15 cellular contexts compared by ENCODE assay signal in the genomic region with DNA sequence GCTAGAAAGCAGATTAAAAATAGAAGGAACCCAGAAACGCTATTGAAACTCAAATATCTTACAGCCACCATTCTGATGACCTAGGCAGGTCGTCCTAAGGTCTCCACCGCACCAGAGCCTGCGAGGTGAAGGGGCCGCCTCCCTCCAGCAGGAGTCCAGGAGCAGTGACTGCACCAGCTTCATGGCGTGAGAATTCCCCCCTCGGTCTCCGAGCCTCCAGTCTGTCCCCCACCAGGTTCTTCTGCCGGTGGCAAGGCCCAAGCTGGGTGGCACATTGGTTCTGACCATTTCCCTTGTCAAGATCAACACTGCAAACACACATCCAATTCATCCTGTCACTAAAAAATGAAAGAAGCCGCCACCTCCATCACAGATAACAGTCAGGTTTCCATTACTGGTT.
DNase-seq lines count a peak whose midpoint lies in the region; ATAC-seq and TF ChIP-seq lines count a peak whose summit lies in the region.
"Had no signal": no experiment of that assay in that cellular context is flagged by ENCODE, and none has a peak within 500 bp of the region (broad histone marks: within the 10 kb centered on the region; RNA-seq: fewer than 3 reads in every experiment).

No MANE protein-coding gene starts in this region.

- TF ChIP-seq CTCF in OCI-LY1 (IDR thresholded peaks at IDR 0.05; ENCODE audit: low read length), result no peak
- TF ChIP-seq CTCF in progenitor cell of endocrine pancreas (IDR thresholded peaks at IDR 0.05; ENCODE audit: unreplicated experiment), result no peak

- DNase-seq in mesenchymal stem cell (no peak), progenitor cell of endocrine pancreas (ENCODE audit: low spot score, unreplicated experiment) (no peak), NCI-H1417 treated with DMSO at 0.1 percent for 48 hours (lab: John Stamatoyannopoulos, UW) (no peak)
- DNase-seq: Caco-2; CD4-positive, alpha-beta T cell; GDM1; H9 had no signal

- H2BK12ac ChIP-seq in mesenchymal stem cell (ENCODE audit: low read length in 2 of 2), result no peak overlapping the region

- WGBS in mesenchymal stem cell, result 96% methylated on average over 9 of the region's 10 CpGs

- no peak overlapping the region for H2BK15ac ChIP-seq in mesenchymal stem cell (ENCODE audit: low read depth, poor library complexity, severe bottlenecking)

- no peaks in the 10 kb centered on the region for H3K9me3 ChIP-seq in BLaER1 treated with 17β-estradiol and CSF1 and Interleukin-3, amounts not matched to agents 10 nM and 100 nM (replicated peaks in 1 of 11)
- no peaks in the 10 kb centered on the region for H3K9me3 ChIP-seq in OCI-LY1 (ENCODE audit: low read length)
- H3K9me3 ChIP-seq in mesenchymal stem cell (ENCODE audit: control insufficient read depth, low read length), result no peaks in the 10 kb centered on the region
- H3K9me3 ChIP-seq: Caco-2 had no signal

- no peak overlapping the region for H3K4me3 ChIP-seq in BLaER1 treated with 17β-estradiol and CSF1 and Interleukin-3, amounts not matched to agents 10 nM and 100 nM
- H3K4me3 ChIP-seq in OCI-LY1 (ENCODE audit: low read depth, low read length, poor library complexity, severe bottlenecking) (no peak overlapping the region), mesenchymal stem cell (ENCODE audit: insufficient read depth in 1 of 2, low read depth in 1 of 2, low read length in 2 of 2) (no peak overlapping the region)

- no peak overlapping the region for H2AFZ ChIP-seq in OCI-LY1 (ENCODE audit: low read length)
- H2AFZ ChIP-seq in mesenchymal stem cell (ENCODE audit: low read depth, low read length), result no peak overlapping the region

- peaks cover 47% of the 10 kb centered on the region for H3K79me1 ChIP-seq in mesenchymal stem cell (replicated peaks; ENCODE audit: low read length, poor library complexity, severe bottlenecking)

- H3K27ac Mint-ChIP-seq in progenitor cell of endocrine pancreas, result peak overlapping the region; percentile 37
- H3K27ac Mint-ChIP-seq: B cell; CD4-positive, alpha-beta T cell; H9 had no signal

- H3K9me3 Mint-ChIP-seq in progenitor cell of endocrine pancreas (ENCODE audit: low read depth), result no peaks in the 10 kb centered on the region
- H3K9me3 Mint-ChIP-seq: CD4-positive, alpha-beta T cell; H9 had no signal

- no peak overlapping the region for H3K4me3 Mint-ChIP-seq in progenitor cell of endocrine pancreas (ENCODE audit: low read depth)
- H3K4me3 Mint-ChIP-seq: B cell; CD4-positive, alpha-beta T cell; H9 had no signal

- H4K91ac ChIP-seq in mesenchymal stem cell (ENCODE audit: low read length), result no peak overlapping the region

- H3K27ac ChIP-seq in BLaER1 treated with 17β-estradiol and CSF1 and Interleukin-3, amounts not matched to agents 10 nM and 100 nM, result no peak overlapping the region
- H3K27ac ChIP-seq in OCI-LY1 (ENCODE audit: low read depth, low read length, poor library complexity, severe bottlenecking) (peak overlapping the region; percentile 96), mesenchymal stem cell (ENCODE audit: low read length, poor library complexity, severe bottlenecking) (no peak overlapping the region)
- H3K27ac ChIP-seq: C4-2B, HL-60 had no signal

- H2AK5ac ChIP-seq in mesenchymal stem cell (ENCODE audit: low read length, severe bottlenecking), result no peak overlapping the region

- H3K27me3 Mint-ChIP-seq in progenitor cell of endocrine pancreas, result no peaks in the 10 kb centered on the region

- H3K14ac ChIP-seq in mesenchymal stem cell (ENCODE audit: low read length in 2 of 2), result no peak overlapping the region

- ATAC-seq in GM18511 (IDR thresholded peaks at IDR 0.05; ENCODE audit: unreplicated experiment), result no peak
- no peak for ATAC-seq in HG03025 (IDR thresholded peaks at IDR 0.05; ENCODE audit: low FRiP score, unreplicated experiment)
- ATAC-seq in HG02970 (IDR thresholded peaks at IDR 0.05; ENCODE audit: low FRiP score, unreplicated experiment), result no peak

- H3K4me2 ChIP-seq in BLaER1 treated with 17β-estradiol and CSF1 and Interleukin-3, amounts not matched to agents 10 nM and 100 nM, result peak overlapping the region in 8 of 11 experiments; percentile 77 to 96 (median 85); a peak in 15 of 22 replicates
- peak overlapping the region; percentile 40; the same call in 1 of the 2 replicates for H3K4me2 ChIP-seq in OCI-LY1 (ENCODE audit: low read length)
- H3K4me2 ChIP-seq in mesenchymal stem cell (ENCODE audit: low read length, poor library complexity, severe bottlenecking), result no peak overlapping the region

- peaks cover 0 to 96% (median 64%) of the 10 kb centered on the region in 11 experiments; a peak in 19 of 22 replicates for H4K20me1 ChIP-seq in BLaER1 treated with 17β-estradiol and CSF1 and Interleukin-3, amounts not matched to agents 10 nM and 100 nM
- H4K20me1 ChIP-seq in OCI-LY1 (ENCODE audit: insufficient read depth, low read length), result no peaks in the 10 kb centered on the region

- peaks cover 38% of the 10 kb centered on the region for H3K79me2 ChIP-seq in OCI-LY1 (ENCODE audit: insufficient read depth, low read length)

- no peak overlapping the region for H3K4ac ChIP-seq in mesenchymal stem cell (ENCODE audit: low read depth in 1 of 2, low read length in 2 of 2)

- H3F3A ChIP-seq in OCI-LY1 (ENCODE audit: insufficient read depth, low read length), result no peaks in the 10 kb centered on the region

- H2BK5ac ChIP-seq in mesenchymal stem cell (ENCODE audit: low read depth, low read length, poor library complexity, severe bottlenecking), result no peak overlapping the region

- peaks cover 0 to 29% (median 0%) of the 10 kb centered on the region in 11 experiments; a peak in 6 of 22 replicates for H3K27me3 ChIP-seq in BLaER1 treated with 17β-estradiol and CSF1 and Interleukin-3, amounts not matched to agents 10 nM and 100 nM
- no peaks in the 10 kb centered on the region for H3K27me3 ChIP-seq in OCI-LY1 (ENCODE audit: insufficient read depth, low read length)
- no peaks in the 10 kb centered on the region for H3K27me3 ChIP-seq in mesenchymal stem cell (ENCODE audit: control insufficient read depth in 1 of 2, insufficient read depth in 1 of 2, low read length in 2 of 2)

- no peak overlapping the region for H3K23ac ChIP-seq in mesenchymal stem cell (ENCODE audit: low read length in 2 of 2)

- H3K4me1 ChIP-seq in BLaER1 treated with 17β-estradiol and CSF1 and Interleukin-3, amounts not matched to agents 10 nM and 100 nM, result peaks cover 17 to 61% (median 39%) of the 10 kb centered on the region in 10 experiments
- H3K4me1 ChIP-seq in OCI-LY1 (ENCODE audit: insufficient read depth, low read length, severe bottlenecking) (peaks cover 93% of the 10 kb centered on the region), mesenchymal stem cell (ENCODE audit: control insufficient read depth, insufficient read depth, low read depth, low read length) (peaks cover 23% of the 10 kb centered on the region)
- H3K4me1 ChIP-seq: Caco-2 had no signal

- H3K36me3 Mint-ChIP-seq in progenitor cell of endocrine pancreas (ENCODE audit: insufficient read depth), result peaks cover 3% of the 10 kb centered on the region

- H4K8ac ChIP-seq in mesenchymal stem cell (ENCODE audit: low read length), result peak overlapping the region; percentile 4

- peaks cover 16% of the 10 kb centered on the region for H3K4me1 Mint-ChIP-seq in progenitor cell of endocrine pancreas (ENCODE audit: low read depth)
- H3K4me1 Mint-ChIP-seq: B cell had no signal

- no peaks in the 10 kb centered on the region for H3K9me2 ChIP-seq in OCI-LY1 (ENCODE audit: low read depth, low read length)

- no peak overlapping the region for H3K9ac ChIP-seq in BLaER1 treated with 17β-estradiol and CSF1 and Interleukin-3, amounts not matched to agents 10 nM and 100 nM
- H3K9ac ChIP-seq in OCI-LY1 (ENCODE audit: low read length) (no peak overlapping the region; the same call in 1 of the 2 replicates), mesenchymal stem cell (ENCODE audit: low read length) (no peak overlapping the region)

- no peaks in the 10 kb centered on the region for H3K36me3 ChIP-seq in BLaER1 treated with 17β-estradiol and CSF1 and Interleukin-3, amounts not matched to agents 10 nM and 100 nM
- H3K36me3 ChIP-seq in OCI-LY1 (ENCODE audit: insufficient read depth, low read length) (peaks cover 33% of the 10 kb centered on the region), mesenchymal stem cell (ENCODE audit: control insufficient read depth in 1 of 2, insufficient read depth in 2 of 2, low read depth in 1 of 2, low read length in 2 of 2) (peaks cover 0 to 9% of the 10 kb centered on the region in 2 experiments)

- H2BK120ac ChIP-seq in mesenchymal stem cell (ENCODE audit: low read depth, low read length), result no peak overlapping the region

- no peak overlapping the region for H3K18ac ChIP-seq in mesenchymal stem cell (ENCODE audit: low read depth in 1 of 2, low read length in 2 of 2)
